11 cellular contexts compared by ENCODE assay signal in genomic region chr17:48510761-48511604, GRCh38. TPM values are rescaled to one million over a fixed set of nuclear protein-coding genes. Genes with fewer than 3 reads are reported as not detected.
DNase-seq lines count a peak whose midpoint lies in the region; ATAC-seq and TF ChIP-seq lines count a peak whose summit lies in the region.
"Had no signal": no experiment of that assay in that cellular context is flagged by ENCODE, and none has a peak within 500 bp of the region (broad histone marks: within the 10 kb centered on the region; RNA-seq: fewer than 3 reads in every experiment).

No MANE protein-coding gene starts in this region.

- H3K79me1 ChIP-seq in H9 (ENCODE audit: insufficient read depth, low read depth, low read length, poor library complexity, severe bottlenecking): no peaks in the 10 kb centered on the region

- H3K23me2 ChIP-seq in H9 (ENCODE audit: insufficient read length, low read depth, low read length, poor library complexity, severe bottlenecking): no peaks in the 10 kb centered on the region

- H3K9me3 Mint-ChIP-seq in activated T-helper 2 cell treated with anti-CD3 and anti-CD28 coated beads, Interferon-gamma antibody, Interleukin-2, Interleukin-4, amounts not matched to agents 10 μg/mL and 5 μg/mL and 100 μg/mL, durations not matched to agents 14 hours and 24 hours and 36 hours: no peaks in the 10 kb centered on the region
- H3K9me3 Mint-ChIP-seq in H9: no peaks in the 10 kb centered on the region; a peak in 1 of 5 replicates
- H3K9me3 Mint-ChIP-seq: naive thymus-derived CD8-positive, alpha-beta T cell had no signal

- no peak overlapping the region for H4K5ac ChIP-seq in H9 (ENCODE audit: insufficient read length, low read depth, low read length)

- H4K91ac ChIP-seq in H9 (ENCODE audit: insufficient read length, low read depth, low read length): no peak overlapping the region

- H3K4me2 ChIP-seq in H9 (ENCODE audit: insufficient read depth, insufficient read length, low read length): no peak overlapping the region

- no peaks in the 10 kb centered on the region for H3K36me3 Mint-ChIP-seq in activated T-helper 2 cell treated with anti-CD3 and anti-CD28 coated beads, Interferon-gamma antibody, Interleukin-2, Interleukin-4, amounts not matched to agents 10 μg/mL and 5 μg/mL and 100 μg/mL, durations not matched to agents 14 hours and 24 hours and 36 hours (ENCODE audit: low read depth)
- H3K36me3 Mint-ChIP-seq in H9 (ENCODE audit: insufficient read depth in 1 of 3, low read depth in 3 of 3): no peaks in the 10 kb centered on the region; a peak in 1 of 7 replicates
- H3K36me3 Mint-ChIP-seq: naive thymus-derived CD8-positive, alpha-beta T cell had no signal

- H3K27me3 Mint-ChIP-seq in activated T-helper 2 cell treated with anti-CD3 and anti-CD28 coated beads, Interferon-gamma antibody, Interleukin-2, Interleukin-4, amounts not matched to agents 10 μg/mL and 5 μg/mL and 100 μg/mL, durations not matched to agents 14 hours and 24 hours and 36 hours (ENCODE audit: low read depth): peaks cover 14% of the 10 kb centered on the region
- H3K27me3 Mint-ChIP-seq in H9 (ENCODE audit: low read depth): peaks cover 82% of the 10 kb centered on the region

- H2BK12ac ChIP-seq in H9 (ENCODE audit: insufficient read length, low read depth, low read length): no peak overlapping the region

- H3K27ac Mint-ChIP-seq in activated T-helper 2 cell treated with anti-CD3 and anti-CD28 coated beads, Interferon-gamma antibody, Interleukin-2, Interleukin-4, amounts not matched to agents 10 μg/mL and 5 μg/mL and 100 μg/mL, durations not matched to agents 14 hours and 24 hours and 36 hours: peak overlapping the region; percentile 75
- H3K27ac Mint-ChIP-seq in H9: no peak overlapping the region
- H3K27ac Mint-ChIP-seq: B cell had no signal

- no peak overlapping the region for H3K9ac ChIP-seq in H9 (ENCODE audit: extremely low read depth, insufficient read length, low read length)

- no peak overlapping the region for H3T11ph ChIP-seq in H9 (ENCODE audit: low read length)

- CTCF ChIA-PET in HEK293T (lab: Yijun Ruan, JAX): interaction anchor here (0.6 kb wide), 2 partner anchors 12 to 159 kb away, joined by 3 to 4 read pairs; no protein-coding TSS in a partner anchor

- TF ChIP-seq CTCF in H9 (conservative IDR thresholded peaks at IDR 0.05): no peak

- no peak overlapping the region for H3K14ac ChIP-seq in H9 (ENCODE audit: insufficient read depth, low read length)

- H3K18ac ChIP-seq in H9 (ENCODE audit: insufficient read length, low read depth, low read length): no peak overlapping the region

- no peak overlapping the region for H2BK120ac ChIP-seq in H9 (ENCODE audit: low read depth, low read length, poor library complexity, severe bottlenecking)

- H2BK20ac ChIP-seq in H9 (ENCODE audit: low read depth, low read length, poor library complexity, severe bottlenecking): no peak overlapping the region

- no peaks in the 10 kb centered on the region; the same call in 1 of the 2 replicates for H3K4me1 ChIP-seq in H9 (ENCODE audit: insufficient read depth, low read length)

- H4K8ac ChIP-seq in H9 (replicated peaks; ENCODE audit: insufficient read length, low read depth, low read length): no peak overlapping the region

- no peak overlapping the region for H3K23ac ChIP-seq in H9 (ENCODE audit: insufficient read length, low read depth, low read length)

- H2BK5ac ChIP-seq in H9 (ENCODE audit: insufficient read length, low read length): no peak overlapping the region

- H2BK15ac ChIP-seq in H9 (ENCODE audit: low read depth, low read length): no peak overlapping the region

- intact Hi-C loops in activated T-helper 2 cell treated with anti-CD3 and anti-CD28 coated beads, Interferon-gamma antibody, Interleukin-2, Interleukin-4, amounts not matched to agents 10 μg/mL and 5 μg/mL and 100 μg/mL, durations not matched to agents 14 hours and 24 hours and 36 hours (cut with micrococcal nuclease): loop anchor here (2.0 kb wide), 1 partner anchor 36 kb away; no protein-coding TSS in a partner anchor

- peak; percentile 46 for DNase-seq in SIG-M5 treated with dmso at 0.1 percent for 504 hours (lab: John Stamatoyannopoulos, UW; ENCODE audit: unreplicated experiment)
- DNase-seq in SIG-M5 (lab: John Stamatoyannopoulos, UW): no peak
- DNase-seq in activated T-helper 2 cell treated with anti-CD3 and anti-CD28 coated beads, Interferon-gamma antibody, Interleukin-2, Interleukin-4, amounts not matched to agents 10 μg/mL and 5 μg/mL and 100 μg/mL, durations not matched to agents 14 hours and 24 hours and 36 hours (ENCODE audit: low spot score): peak; percentile 49
- DNase-seq in stimulated activated CD4-positive, alpha-beta T cell treated with anti-CD3 and anti-CD28 coated beads, Interleukin-4, amount 100 ng/mL, for 24 hours: peak; percentile 39
- DNase-seq in HEK293T (ENCODE audit: extremely low spot score): no peak
- DNase-seq in OCI-M2 (lab: John Stamatoyannopoulos, UW; ENCODE audit: unreplicated experiment): no peak
- DNase-seq in H9: no peak

- no peak overlapping the region for H2AK5ac ChIP-seq in H9 (ENCODE audit: insufficient read length, low read length)

- H3K27me3 ChIP-seq in H9 (ENCODE audit: insufficient read depth, low read length): no peaks in the 10 kb centered on the region; the same call in 1 of the 2 replicates

- no peak overlapping the region for H2AFZ ChIP-seq in H9 (ENCODE audit: low read length)

- peak; percentile 43 for ATAC-seq in HG03521 (IDR thresholded peaks at IDR 0.05; ENCODE audit: unreplicated experiment)

- H3K9me3 ChIP-seq in H9 (ENCODE audit: control insufficient read depth, low read depth, low read length): no peaks in the 10 kb centered on the region

- POLR2A ChIA-PET in HEK293T (lab: Yijun Ruan, JAX): no interaction called here

- no peaks in the 10 kb centered on the region for H4K20me1 ChIP-seq in H9 (ENCODE audit: control insufficient read depth, insufficient read depth, insufficient read length)

- no peak overlapping the region for H3K4me3 Mint-ChIP-seq in activated T-helper 2 cell treated with anti-CD3 and anti-CD28 coated beads, Interferon-gamma antibody, Interleukin-2, Interleukin-4, amounts not matched to agents 10 μg/mL and 5 μg/mL and 100 μg/mL, durations not matched to agents 14 hours and 24 hours and 36 hours (ENCODE audit: low read depth)
- H3K4me3 Mint-ChIP-seq in H9: no peak overlapping the region
- H3K4me3 Mint-ChIP-seq: B cell had no signal

- no peak overlapping the region for H3K56ac ChIP-seq in H9 (ENCODE audit: insufficient read length, low read depth, low read length)

- H3K79me2 ChIP-seq in H9 (ENCODE audit: insufficient read depth, low read length): 0 out of 2 replicates have a peak, but pooled peaks cover 2% of the 10 kb centered on the region

- no peak overlapping the region for H3K27ac ChIP-seq in H9 (ENCODE audit: insufficient read length, low read depth, low read length)

- H3K4ac ChIP-seq in H9 (ENCODE audit: low read depth, low read length): no peak overlapping the region

- peaks cover 54% of the 10 kb centered on the region for H3K4me1 Mint-ChIP-seq in activated T-helper 2 cell treated with anti-CD3 and anti-CD28 coated beads, Interferon-gamma antibody, Interleukin-2, Interleukin-4, amounts not matched to agents 10 μg/mL and 5 μg/mL and 100 μg/mL, durations not matched to agents 14 hours and 24 hours and 36 hours (ENCODE audit: low read depth)
- H3K4me1 Mint-ChIP-seq in H9: peaks cover 17 to 22% of the 10 kb centered on the region in 2 experiments

- 100% methylated on average over 1 of the region's 7 CpGs for WGBS in H9 (ENCODE audit: extremely low coverage, insufficient read length, low lambda C conversion rate)

TF ChIP-seq in HEK293T, 16 proteins besides CTCF, POLR2A, EP300 and RAD21:
- TF ChIP-seq ELF4 (IDR thresholded peaks at IDR 0.05): no peak
- no peak for TF ChIP-seq FOXA1 (IDR thresholded peaks at IDR 0.05)
- no peak for TF ChIP-seq BHLHE40 (IDR thresholded peaks at IDR 0.05; ENCODE audit: borderline replicate concordance)
- no peak for TF ChIP-seq HDGF (IDR thresholded peaks at IDR 0.05; ENCODE audit: borderline replicate concordance)
- no peak for TF ChIP-seq LEF1 (IDR thresholded peaks at IDR 0.05; ENCODE audit: borderline replicate concordance)
- no peak for TF ChIP-seq CTBP1 (IDR thresholded peaks at IDR 0.05; ENCODE audit: borderline replicate concordance)
- no peak for TF ChIP-seq ZNF384 (IDR thresholded peaks at IDR 0.05)
- TF ChIP-seq SP1 (IDR thresholded peaks at IDR 0.05): no peak
- TF ChIP-seq SUZ12 (IDR thresholded peaks at IDR 0.05): no peak
- TF ChIP-seq FOXK2 (IDR thresholded peaks at IDR 0.05): no peak
- TF ChIP-seq PKNOX1 (IDR thresholded peaks at IDR 0.05): no peak
- no peak for TF ChIP-seq FOXM1 (IDR thresholded peaks at IDR 0.05; ENCODE audit: borderline replicate concordance)
- TF ChIP-seq NFRKB (IDR thresholded peaks at IDR 0.05): no peak
- TF ChIP-seq ARNT (IDR thresholded peaks at IDR 0.05): no peak
- TF ChIP-seq L3MBTL2 (conservative IDR thresholded peaks at IDR 0.05): no peak
- TF ChIP-seq TARDBP (IDR thresholded peaks at IDR 0.05): no peak

RNA-seq across cellular contexts. Expression of gene HOXB1, which starts 19.8 kb away (rescaled TPM):
- total RNA-seq in activated T-helper 2 cell treated with anti-CD3 and anti-CD28 coated beads, Interferon-gamma antibody, Interleukin-2, Interleukin-4, amounts not matched to agents 10 μg/mL and 5 μg/mL and 100 μg/mL, durations not matched to agents 14 hours and 24 hours and 36 hours: not detected in 2 replicates
- total RNA-seq in H9 (2021): not detected in 2 replicates
- total RNA-seq: B cell; dermis microvascular lymphatic vessel endothelial cell; naive thymus-derived CD8-positive, alpha-beta T cell had no signal

RNA-seq across cellular contexts. Expression of gene HOXB2, which starts 33.9 kb away (rescaled TPM):
- 22.2 and 23.9 TPM in 2 replicates for total RNA-seq in activated T-helper 2 cell treated with anti-CD3 and anti-CD28 coated beads, Interferon-gamma antibody, Interleukin-2, Interleukin-4, amounts not matched to agents 10 μg/mL and 5 μg/mL and 100 μg/mL, durations not matched to agents 14 hours and 24 hours and 36 hours
- not detected in 2 replicates for total RNA-seq in H9 (2021)

Comparison
In these comparisons a context has a peak if more than half of its experiments do, and no peak if none do; other contexts are left out.
1. DNase-seq: peak in SIG-M5 treated with dmso at 0.1 percent for 504 hours (single experiment), activated T-helper 2 cell treated with anti-CD3 and anti-CD28 coated beads, Interferon-gamma antibody, Interleukin-2, Interleukin-4, amounts not matched to agents 10 μg/mL and 5 μg/mL and 100 μg/mL, durations not matched to agents 14 hours and 24 hours and 36 hours (single experiment) and stimulated activated CD4-positive, alpha-beta T cell treated with anti-CD3 and anti-CD28 coated beads, Interleukin-4, amount 100 ng/mL, for 24 hours (single experiment); none in SIG-M5 (single experiment), HEK293T (single experiment), OCI-M2 (single experiment) and H9 (single experiment).
2. RNA of gene HOXB2, which starts 33.9 kb away (total RNA-seq): 22.2 to 23.9 TPM in activated T-helper 2 cell treated with anti-CD3 and anti-CD28 coated beads, Interferon-gamma antibody, Interleukin-2, Interleukin-4, amounts not matched to agents 10 μg/mL and 5 μg/mL and 100 μg/mL, durations not matched to agents 14 hours and 24 hours and 36 hours; not detected in H9; every median in the first group is over 10 times any median in the second.